In the genomic region with DNA sequence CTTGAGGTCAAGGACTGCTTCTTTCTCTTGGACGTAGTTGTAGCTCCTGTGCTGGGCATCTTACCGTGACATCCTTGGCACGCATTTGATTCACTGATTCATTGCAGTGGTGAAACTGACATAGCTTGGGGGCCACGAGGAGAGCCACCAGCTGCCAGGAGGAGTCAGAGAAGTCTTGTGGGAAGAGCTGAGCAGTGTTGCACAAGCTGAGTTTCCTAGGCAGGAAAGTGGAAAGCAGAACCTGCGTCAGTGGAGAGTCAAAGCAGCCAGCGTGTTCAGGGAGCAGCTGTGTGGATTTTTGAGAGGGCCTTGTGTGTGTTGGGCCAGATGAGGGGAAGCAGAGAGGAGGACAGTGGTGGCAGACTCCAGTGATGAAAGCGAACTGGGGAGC, we compare ENCODE assay signal across 8 cellular contexts. TPM values are rescaled to one million over a fixed set of nuclear protein-coding genes. Genes with fewer than 3 reads are reported as not detected.
A peak's percentile ranks its signal among the peaks of the same experiment; 100 is the strongest.
DNase-seq lines count a peak whose midpoint lies in the region; TF ChIP-seq lines count a peak whose summit lies in the region.

No MANE protein-coding gene starts in this region.

- 26 to 36% (median 34%) methylated on average over 7 of the region's 7 CpGs for WGBS in adrenal gland, 4 donors
- 78 to 88% methylated on average over 6 to 7 of the region's 7 CpGs for whole genome bisulfite sequencing in transverse colon (ENCODE audit: low coverage in 1 of 2), 2 donors

- intact Hi-C loops in adrenal gland (cut with DNase I), result no loop called here
- intact Hi-C loops in transverse colon (cut with DNase I; ENCODE audit: low total_unique reads), result no loop called here

- TF ChIP-seq EP300 in transverse colon (IDR thresholded peaks at IDR 0.05; ENCODE audit: low read depth), result peak; percentile 33

- TF ChIP-seq CTCF in AG09319 (IDR thresholded peaks at IDR 0.05; ENCODE audit: low read depth, low read length) (peak; percentile 9), HFF-Myc (IDR thresholded peaks at IDR 0.05; ENCODE audit: low read depth, low read length, missing control alignments) (no peak), adrenal gland (IDR thresholded peaks at IDR 0.05) (no peak), transverse colon (IDR thresholded peaks at IDR 0.05) (no peak)

- in situ Hi-C loops in transverse colon (cut with MboI; ENCODE audit: low pct_ligation_motif_present in 1 of 4, low pct_unique_long_range_greater_than_20kb in 1 of 4, low sequenced_read_pairs in 3 of 4), result no loop called here

- DNase-seq in AG09319 (ENCODE audit: extremely low read depth, low read depth), result peak; percentile 98
- peak; percentile 59 for DNase-seq in HFF-Myc (ENCODE audit: extremely low read depth, low read depth)
- peak; percentile 72 to 93 (median 92) for DNase-seq in adrenal gland
- DNase-seq in kidney tubule cell (ENCODE audit: low spot score), result peak; percentile 92
- peak; percentile 45 for DNase-seq in transverse colon
- no peak for DNase-seq in germinal center (ENCODE audit: low spot score)
- DNase-seq in NCI-H2196 treated with DMSO at 0.1 percent for 48 hours (lab: John Stamatoyannopoulos, UW; ENCODE audit: unreplicated experiment), result no peak
- no peak for DNase-seq in NAMALWA (ENCODE audit: low spot score)

- H3K9me3 ChIP-seq in adrenal gland (replicated peaks in 1 of 3) (no peaks in the 10 kb centered on the region), transverse colon (no peaks in the 10 kb centered on the region)

- H3K27me3 ChIP-seq in adrenal gland, result no peaks in the 10 kb centered on the region
- no peaks in the 10 kb centered on the region for H3K27me3 ChIP-seq in transverse colon

- H3K4me3 ChIP-seq in HFF-Myc (replicated peaks; ENCODE audit: low read depth, low read length), result no peak overlapping the region
- H3K4me3 ChIP-seq in adrenal gland, result no peak overlapping the region
- no peak overlapping the region for H3K4me3 ChIP-seq in transverse colon

- no peaks in the 10 kb centered on the region for H3K36me3 ChIP-seq in adrenal gland (replicated peaks in 1 of 2)
- no peaks in the 10 kb centered on the region for H3K36me3 ChIP-seq in transverse colon

- peaks cover 15 to 17% of the 10 kb centered on the region in 2 donors for H3K4me1 ChIP-seq in adrenal gland (replicated peaks in 1 of 2)
- H3K4me1 ChIP-seq in transverse colon, result peaks cover 7 to 35% (median 18%) of the 10 kb centered on the region in 4 donors

- TF ChIP-seq POLR2A in adrenal gland (IDR thresholded peaks at IDR 0.05) (peak in 1 of 2 donors; percentile 51), transverse colon (IDR thresholded peaks at IDR 0.05) (peak; percentile 49)

- H3K27ac ChIP-seq in adrenal gland, result peak overlapping the region; percentile 31 to 90 (median 72)
- peak overlapping the region; percentile 39 to 64 (median 54) for H3K27ac ChIP-seq in transverse colon

RNA-seq across cellular contexts. Expression of a gene that starts 5.3 kb away (rescaled TPM):
- total RNA-seq in adrenal gland, result 10 to 100 TPM in 3 of 8 donors, 1 to 10 TPM in 5; 4.5 to 15.0 (median 9.2) TPM
- 10 to 100 TPM in 1 of 3 donors, 1 to 10 TPM in 2; 4.2 to 12.8 (median 5.5) TPM for polyA plus RNA-seq in adrenal gland
- total RNA-seq in transverse colon, result 10 to 100 TPM in 1 of 4 donors, 1 to 10 TPM in 3; 3.0 to 14.6 (median 6.5) TPM

RNA-seq across cellular contexts. Expression of a gene that starts 54.3 kb away (rescaled TPM):
- under 1 TPM in 1 of 8 donors, not detected in 7; 0.78 TPM for total RNA-seq in adrenal gland
- polyA plus RNA-seq in adrenal gland, result under 1 TPM in 1 of 3 donors, not detected in 2; 0.03 TPM
- under 1 TPM in 2 of 4 donors, not detected in 2; 0.41 to 0.48 TPM for total RNA-seq in transverse colon

Comparison
In these comparisons a context has a peak if more than half of its experiments do, and no peak if none do; other contexts are left out.
1. DNase-seq: peak in AG09319 (single experiment), HFF-Myc (single experiment), adrenal gland (7 of 7), kidney tubule cell (single experiment) and transverse colon (single experiment); none in germinal center (single experiment), NCI-H2196 treated with DMSO at 0.1 percent for 48 hours (single experiment) and NAMALWA (single experiment).